31 cellular contexts compared by ENCODE assay signal in the genomic region with DNA sequence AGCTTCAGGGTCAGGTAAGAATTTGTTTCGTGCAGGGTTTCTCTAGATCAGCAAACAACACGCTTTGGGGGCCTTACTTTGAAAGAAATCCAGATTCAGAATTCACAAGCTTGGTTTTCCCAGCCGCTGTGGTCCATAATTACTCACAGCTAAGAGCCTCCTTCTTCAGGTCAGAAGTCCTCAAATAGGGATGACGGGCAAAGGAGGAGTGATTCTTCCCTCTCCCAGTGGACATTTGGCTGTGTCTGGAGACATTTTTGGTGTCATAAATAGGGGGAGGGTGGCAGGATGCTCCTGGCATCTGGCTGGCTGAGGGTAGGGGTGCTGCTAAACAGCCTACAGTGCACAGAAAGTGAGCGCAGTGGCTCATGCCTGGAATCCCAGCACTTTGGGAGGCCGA.
"Had no signal": no experiment of that assay in that cellular context is flagged by ENCODE, and none has a peak within 500 bp of the region (broad histone marks: within the 10 kb centered on the region; RNA-seq: fewer than 3 reads in every experiment).

No MANE protein-coding gene starts in this region.

- H3K36me3 ChIP-seq: adrenal gland, ascending aorta, brain microvascular endothelial cell, breast epithelium, cardiac muscle cell had no signal

- H3K4me1 ChIP-seq: breast epithelium had no signal

- ATAC-seq: activated naive CD4-positive, alpha-beta T cell treated with anti-CD3 and anti-CD28 coated beads, Interleukin-2, amount 50 U/mL, for 72 hours; activated naive CD8-positive, alpha-beta T cell treated with anti-CD3 and anti-CD28 coated beads, Interleukin-2, amount 50 U/mL, for 24 hours; activated T-cell treated with anti-CD3 and anti-CD28 coated beads, Interleukin-2, amount 50 U/mL, for 72 hours; activated T-helper 17 cell treated with anti-CD3 and anti-CD28 coated beads, Interleukin-2, amount 50 U/mL, for 72 hours; body of pancreas had no signal

- H3K27ac ChIP-seq: adrenal gland, ascending aorta, body of pancreas, brain microvascular endothelial cell, breast epithelium, cardiac muscle cell had no signal

- FAIRE-seq: astrocyte, bronchial epithelial cell had no signal

- H3K27me3 ChIP-seq: ascending aorta, body of pancreas, brain microvascular endothelial cell, breast epithelium, cardiac muscle cell had no signal

- H3K9me3 ChIP-seq: adrenal gland, body of pancreas had no signal

- DNase-seq: activated effector memory CD4-positive, alpha-beta T cell treated with anti-CD3 and anti-CD28 coated beads, Interleukin-2, amount 50 U/mL, for 16 hours; activated effector memory CD4-positive, alpha-beta T cell treated with Interleukin-2 at 50 U/mL for 16 hours; activated gamma-delta T cell; activated gamma-delta T cell treated with Interleukin-2 at 50 U/mL for 16 hours; activated naive CD4-positive, alpha-beta T cell; activated naive CD4-positive, alpha-beta T cell treated with anti-CD3 and anti-CD28 coated beads for 36 hours; activated naive CD4-positive, alpha-beta T cell treated with anti-CD3 and anti-CD28 coated beads, Interleukin-2, amount 10 ng/mL, durations not matched to agents 7 days and 5 days; activated naive CD4-positive, alpha-beta T cell treated with anti-CD3 and anti-CD28 coated beads, Interleukin-2, amount 50 U/mL, for 16 hours; activated naive CD4-positive, alpha-beta T cell treated with Interleukin-2 at 50 U/mL for 16 hours; activated naive CD8-positive, alpha-beta T cell treated with anti-CD3 and anti-CD28 coated beads for 36 hours; activated naive CD8-positive, alpha-beta T cell treated with anti-CD3 and anti-CD28 coated beads, Interleukin-2, amount 10 ng/mL, durations not matched to agents 7 days and 5 days; activated naive CD8-positive, alpha-beta T cell treated with anti-CD3 and anti-CD28 coated beads, Interleukin-2, amount 50 U/mL, for 24 hours; activated T-cell treated with anti-CD3 and anti-CD28 coated beads, Interleukin-2, amount 50 U/mL, for 1 hour; activated T-cell treated with anti-CD3 and anti-CD28 coated beads, Interleukin-2, amount 50 U/mL, for 24 hours; activated T-cell treated with anti-CD3 and anti-CD28 coated beads, Interleukin-2, amount 50 U/mL, for 4 hours; activated T-cell treated with anti-CD3 and anti-CD28 coated beads, Interleukin-2, amount 50 U/mL, for 72 hours; adrenal gland; amniotic stem cell; aorta; body of pancreas; brain microvascular endothelial cell; caudate nucleus; central memory CD4-positive, alpha-beta T cell; cerebellar nuclear complex had no signal

- H3K4me3 ChIP-seq: adrenal gland, ascending aorta, body of pancreas, breast epithelium, cardiac muscle cell had no signal
